8 cellular contexts compared by ENCODE assay signal in the genomic region with DNA sequence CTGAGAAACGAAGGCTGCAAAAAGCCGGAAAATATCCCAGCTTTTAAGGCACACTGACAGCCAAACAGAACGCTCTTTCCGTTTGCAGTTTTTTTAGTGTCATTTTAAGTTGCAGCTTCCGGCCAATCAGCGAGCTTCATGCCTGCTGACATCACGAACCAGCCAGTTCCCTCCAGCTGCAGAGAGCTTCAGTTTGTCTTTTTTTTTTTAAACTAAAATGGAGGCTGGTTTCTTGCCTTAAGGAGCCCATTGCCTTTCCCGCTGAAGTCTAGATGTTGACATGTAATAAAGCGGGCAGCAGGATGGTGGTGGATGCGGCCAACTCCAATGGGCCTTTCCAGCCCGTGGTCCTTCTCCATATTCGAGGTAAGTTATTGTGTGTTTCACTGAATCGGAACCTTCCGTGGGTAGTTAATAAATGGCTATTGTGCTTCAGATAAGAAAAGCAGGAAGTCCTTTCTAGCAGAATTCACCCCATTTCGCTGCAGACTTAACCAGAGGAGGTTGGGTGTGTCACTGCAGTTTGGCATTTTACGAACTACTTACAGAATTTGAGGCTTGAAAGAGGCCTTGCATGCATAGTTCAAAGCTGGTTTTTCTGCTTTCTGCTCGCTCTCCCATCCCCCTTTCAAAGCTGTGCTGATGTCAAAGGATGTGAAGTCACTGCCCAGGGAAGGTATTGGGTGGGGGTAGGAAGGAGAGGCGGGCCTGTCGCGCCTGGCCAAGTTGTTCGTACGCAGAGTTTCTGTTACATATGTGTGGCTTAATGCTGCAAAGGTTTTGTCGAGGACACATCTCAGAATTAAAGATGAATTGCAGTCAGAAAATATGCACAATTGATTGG. TPM values are rescaled to one million over a fixed set of nuclear protein-coding genes. Genes with fewer than 3 reads are reported as not detected.
DNase-seq lines count a peak whose midpoint lies in the region; ATAC-seq and TF ChIP-seq lines count a peak whose summit lies in the region.

No MANE protein-coding gene starts in this region.

- TF ChIP-seq CTCF in astrocyte of the spinal cord (IDR thresholded peaks at IDR 0.05; ENCODE audit: low read depth, low read length), result no peak

- ATAC-seq in GM18519 (IDR thresholded peaks at IDR 0.05; ENCODE audit: low FRiP score, unreplicated experiment), result peak; percentile 70
- ATAC-seq in HG03039 (IDR thresholded peaks at IDR 0.05; ENCODE audit: unreplicated experiment), result peak; percentile 76

- DNase-seq in 8988T (peak; percentile 57), NCI-H2029 treated with DMSO at 0.1 percent for 48 hours (lab: John Stamatoyannopoulos, UW) (peak; percentile 67), T1000 (lab: John Stamatoyannopoulos, UW) (peak; percentile 56), astrocyte of the spinal cord (ENCODE audit: low read depth, low spot score) (peak; percentile 96), hippocampal formation (lab: John Stamatoyannopoulos, UW) (peak; percentile 73 to 90), renal cortical epithelial cell (ENCODE audit: low read depth) (peak; percentile 95)

- in situ Hi-C loops in astrocyte of the spinal cord (cut with HindIII; ENCODE audit: low sequenced_read_pairs), result no loop called here

- peak overlapping the region; percentile 88 for H3K4me3 ChIP-seq in astrocyte of the spinal cord (ENCODE audit: low read depth, low read length)

RNA-seq across cellular contexts. Expression of a gene that starts 48.4 kb away (rescaled TPM):
- total RNA-seq in renal cortical epithelial cell, result 88.0 and 96.9 TPM in 2 replicates

Comparison
In these comparisons a context has a peak if more than half of its experiments do, and no peak if none do; other contexts are left out.
1. Peak in every context shown above with its lines: DNase-seq, ATAC-seq and H3K4me3 ChIP-seq.